ENCODE assay signal across 11 cellular contexts in genomic region chr9:81113408-81114124, GRCh38.
DNase-seq lines count a peak whose midpoint lies in the region; ATAC-seq and TF ChIP-seq lines count a peak whose summit lies in the region.
"Had no signal": no experiment of that assay in that cellular context is flagged by ENCODE, and none has a peak within 500 bp of the region (broad histone marks: within the 10 kb centered on the region; RNA-seq: fewer than 3 reads in every experiment).

No MANE protein-coding gene starts in this region.

- H3K4me1 Mint-ChIP-seq in activated T-helper 1 cell treated with anti-CD3 and anti-CD28 coated beads, Interleukin-12 subunit alpha, Interleukin-12 subunit beta, Interleukin-2, Interleukin-4 antibody, amounts not matched to agents 30 ng/mL and 10 ng/mL and 1 ng/mL, durations not matched to agents 14 hours and 24 hours and 36 hours (ENCODE audit: low read depth), result peaks cover 15% of the 10 kb centered on the region

- TF ChIP-seq POLR2A in gastroesophageal sphincter (IDR thresholded peaks at IDR 0.05) (no peak), sigmoid colon (IDR thresholded peaks at IDR 0.05) (no peak)

- H3K4me1 ChIP-seq in gastroesophageal sphincter (no peaks in the 10 kb centered on the region), sigmoid colon (peaks cover 0 to 15% (median 13%) of the 10 kb centered on the region in 4 donors)

- H3K4me3 ChIP-seq in gastroesophageal sphincter (no peak overlapping the region), sigmoid colon (no peak overlapping the region)
- H3K4me3 ChIP-seq: K562 had no signal

- H3K9me3 Mint-ChIP-seq in activated T-helper 1 cell treated with anti-CD3 and anti-CD28 coated beads, Interleukin-12 subunit alpha, Interleukin-12 subunit beta, Interleukin-2, Interleukin-4 antibody, amounts not matched to agents 30 ng/mL and 10 ng/mL and 1 ng/mL, durations not matched to agents 14 hours and 24 hours and 36 hours, result no peaks in the 10 kb centered on the region

- DNase-seq in Ammon's horn (ENCODE audit: low spot score) (peak; percentile 31), NCI-H1417 treated with DMSO at 0.1 percent for 48 hours (lab: John Stamatoyannopoulos, UW) (peak; percentile 57), sigmoid colon (no peak), DMS 273 treated with DMSO at 0.1 percent for 48 hours (lab: John Stamatoyannopoulos, UW) (no peak)
- DNase-seq in activated T-helper 1 cell treated with anti-CD3 and anti-CD28 coated beads, Interleukin-12 subunit alpha, Interleukin-12 subunit beta, Interleukin-2, Interleukin-4 antibody, amounts not matched to agents 30 ng/mL and 10 ng/mL and 1 ng/mL, durations not matched to agents 14 hours and 24 hours and 36 hours (ENCODE audit: low spot score), result no peak
- DNase-seq: activated CD4-positive, alpha-beta T cell treated with anti-CD3 and anti-CD28 coated beads, Interleukin-2, amount 50 U/mL, for 4 hours had no signal

- no peaks in the 10 kb centered on the region for H3K27me3 Mint-ChIP-seq in activated T-helper 1 cell treated with anti-CD3 and anti-CD28 coated beads, Interleukin-12 subunit alpha, Interleukin-12 subunit beta, Interleukin-2, Interleukin-4 antibody, amounts not matched to agents 30 ng/mL and 10 ng/mL and 1 ng/mL, durations not matched to agents 14 hours and 24 hours and 36 hours (ENCODE audit: insufficient read depth)
- H3K27me3 Mint-ChIP-seq: CD8-positive, alpha-beta memory T cell had no signal

- H3K36me3 ChIP-seq in gastroesophageal sphincter (no peaks in the 10 kb centered on the region), sigmoid colon (no peaks in the 10 kb centered on the region)

- no peak overlapping the region for H3K27ac ChIP-seq in gastroesophageal sphincter
- no peak overlapping the region for H3K27ac ChIP-seq in sigmoid colon

- H3K27me3 ChIP-seq in gastroesophageal sphincter (no peaks in the 10 kb centered on the region), sigmoid colon (no peaks in the 10 kb centered on the region)

- no peak overlapping the region for H3K4me3 Mint-ChIP-seq in activated T-helper 1 cell treated with anti-CD3 and anti-CD28 coated beads, Interleukin-12 subunit alpha, Interleukin-12 subunit beta, Interleukin-2, Interleukin-4 antibody, amounts not matched to agents 30 ng/mL and 10 ng/mL and 1 ng/mL, durations not matched to agents 14 hours and 24 hours and 36 hours

- TF ChIP-seq CTCF in gastroesophageal sphincter (IDR thresholded peaks at IDR 0.05) (no peak), sigmoid colon (IDR thresholded peaks at IDR 0.05) (no peak)

- no peaks in the 10 kb centered on the region for H3K9me3 ChIP-seq in gastroesophageal sphincter
- no peaks in the 10 kb centered on the region for H3K9me3 ChIP-seq in sigmoid colon

- intact Hi-C loops in activated T-helper 1 cell treated with anti-CD3 and anti-CD28 coated beads, Interleukin-12 subunit alpha, Interleukin-12 subunit beta, Interleukin-2, Interleukin-4 antibody, amounts not matched to agents 30 ng/mL and 10 ng/mL and 1 ng/mL, durations not matched to agents 14 hours and 24 hours and 36 hours (cut with micrococcal nuclease), result no loop called here
- intact Hi-C loops in sigmoid colon (cut with DNase I), result no loop called here

- no peak for TF ChIP-seq EP300 in gastroesophageal sphincter (IDR thresholded peaks at IDR 0.05)
- TF ChIP-seq EP300 in sigmoid colon (IDR thresholded peaks at IDR 0.05), result no peak

- 72 to 82% methylated on average over 5 to 7 of the region's 7 CpGs for WGBS in gastroesophageal sphincter (ENCODE audit: low coverage in 1 of 2), 2 donors
- 42 to 56% methylated on average over 7 of the region's 7 CpGs for WGBS in sigmoid colon, 2 donors

- H3K27ac Mint-ChIP-seq in activated T-helper 1 cell treated with anti-CD3 and anti-CD28 coated beads, Interleukin-12 subunit alpha, Interleukin-12 subunit beta, Interleukin-2, Interleukin-4 antibody, amounts not matched to agents 30 ng/mL and 10 ng/mL and 1 ng/mL, durations not matched to agents 14 hours and 24 hours and 36 hours, result peak overlapping the region; percentile 13
- H3K27ac Mint-ChIP-seq: CD8-positive, alpha-beta memory T cell had no signal

- ATAC-seq in GM21576 (IDR thresholded peaks at IDR 0.05; ENCODE audit: unreplicated experiment) (peak; percentile 45), gastroesophageal sphincter (no peak), HG02588 (IDR thresholded peaks at IDR 0.05; ENCODE audit: unreplicated experiment) (no peak)
- ATAC-seq: K562 had no signal

- no peaks in the 10 kb centered on the region for H3K36me3 Mint-ChIP-seq in activated T-helper 1 cell treated with anti-CD3 and anti-CD28 coated beads, Interleukin-12 subunit alpha, Interleukin-12 subunit beta, Interleukin-2, Interleukin-4 antibody, amounts not matched to agents 30 ng/mL and 10 ng/mL and 1 ng/mL, durations not matched to agents 14 hours and 24 hours and 36 hours (ENCODE audit: low read depth)
- H3K36me3 Mint-ChIP-seq: CD8-positive, alpha-beta memory T cell had no signal

Comparison
In these comparisons a context has a peak if more than half of its experiments do, and no peak if none do; other contexts are left out.
1. DNase-seq: peak in Ammon's horn (single experiment) and NCI-H1417 treated with DMSO at 0.1 percent for 48 hours (single experiment); none in activated T-helper 1 cell treated with anti-CD3 and anti-CD28 coated beads, Interleukin-12 subunit alpha, Interleukin-12 subunit beta, Interleukin-2, Interleukin-4 antibody, amounts not matched to agents 30 ng/mL and 10 ng/mL and 1 ng/mL, durations not matched to agents 14 hours and 24 hours and 36 hours (single experiment), sigmoid colon (single experiment) and DMS 273 treated with DMSO at 0.1 percent for 48 hours (single experiment).